ENCODE assay signal across 16 cellular contexts in the genomic region with DNA sequence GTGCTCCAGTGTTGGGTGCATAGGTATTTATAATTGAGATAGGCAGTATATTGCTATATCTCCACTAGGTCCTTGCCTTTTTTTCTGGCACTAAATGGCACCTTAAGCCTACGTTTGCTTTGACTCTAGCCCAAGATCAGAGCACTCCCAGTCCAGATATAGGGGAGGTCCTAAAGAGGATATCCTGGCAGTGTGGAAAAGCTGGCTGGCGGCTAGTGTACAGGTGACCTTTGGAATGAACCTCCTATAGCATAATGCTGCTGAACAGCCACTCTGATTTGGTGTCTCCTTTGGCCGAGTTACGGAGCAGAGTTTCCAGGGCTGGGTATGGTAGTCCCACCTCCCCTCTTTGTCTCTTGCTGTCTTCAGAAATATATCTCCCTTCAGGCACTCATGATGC. TPM values are rescaled to one million over a fixed set of nuclear protein-coding genes. Genes with fewer than 3 reads are reported as not detected.
DNase-seq lines count a peak whose midpoint lies in the region; ATAC-seq and TF ChIP-seq lines count a peak whose summit lies in the region.
"Had no signal": no experiment of that assay in that cellular context is flagged by ENCODE, and none has a peak within 500 bp of the region (broad histone marks: within the 10 kb centered on the region; RNA-seq: fewer than 3 reads in every experiment).

No MANE protein-coding gene starts in this region.

- no peaks in the 10 kb centered on the region for H3K27me3 ChIP-seq in AG04450 (ENCODE audit: control insufficient read depth, insufficient read depth, low read length)

- CTCF ChIA-PET in AG04450 (lab: Charles Lee) (no interaction called here), T-cell (lab: Charles Lee) (interaction anchor here in 1 of 2 donors (0.6 kb wide), 1 partner anchor 26 kb away, joined by 6 read pairs; no protein-coding TSS in a partner anchor)

- intact Hi-C loops in activated T-helper 1 cell treated with anti-CD3 and anti-CD28 coated beads, Interleukin-12 subunit alpha, Interleukin-12 subunit beta, Interleukin-2, Interleukin-4 antibody, amounts not matched to agents 30 ng/mL and 10 ng/mL and 1 ng/mL, durations not matched to agents 14 hours and 24 hours and 36 hours (cut with micrococcal nuclease), result no loop called here
- intact Hi-C loops in mucosa of descending colon (cut with DNase I, micrococcal nuclease), result no loop called here

- DNase-seq in AG04450 (ENCODE audit: low read depth, low spot score), result no peak
- DNase-seq in activated T-helper 1 cell treated with anti-CD3 and anti-CD28 coated beads, Interleukin-12 subunit alpha, Interleukin-12 subunit beta, Interleukin-2, Interleukin-4 antibody, amounts not matched to agents 30 ng/mL and 10 ng/mL and 1 ng/mL, durations not matched to agents 14 hours and 24 hours and 36 hours (ENCODE audit: low spot score), result no peak
- DNase-seq in chondrocyte (ENCODE audit: low spot score), result no peak
- DNase-seq in mucosa of descending colon, result no peak
- no peak for DNase-seq in T-cell
- DNase-seq in A172 (ENCODE audit: low spot score), result no peak
- DNase-seq: CD8-positive, alpha-beta T cell; COR-L47; DMS153; DND-41; GDM1; GOT3; H9 had no signal

- no peak for TF ChIP-seq CTCF in AG04450 (IDR thresholded peaks at IDR 0.05; ENCODE audit: low read depth, low read length)
- no peak for TF ChIP-seq CTCF in chondrocyte (IDR thresholded peaks at IDR 0.05)
- no peak for TF ChIP-seq CTCF in mucosa of descending colon (IDR thresholded peaks at IDR 0.05)

- peak overlapping the region; percentile 23 for H3K27ac Mint-ChIP-seq in activated T-helper 1 cell treated with anti-CD3 and anti-CD28 coated beads, Interleukin-12 subunit alpha, Interleukin-12 subunit beta, Interleukin-2, Interleukin-4 antibody, amounts not matched to agents 30 ng/mL and 10 ng/mL and 1 ng/mL, durations not matched to agents 14 hours and 24 hours and 36 hours
- H3K27ac Mint-ChIP-seq in chondrocyte (ENCODE audit: unreplicated experiment), result peak overlapping the region; percentile 22
- no peak overlapping the region for H3K27ac Mint-ChIP-seq in T-cell
- H3K27ac Mint-ChIP-seq: CD14-positive monocyte; CD8-positive, alpha-beta T cell; H9 had no signal

- no peaks in the 10 kb centered on the region for H3K4me1 ChIP-seq in mucosa of descending colon (ENCODE audit: low read depth)
- H3K4me1 ChIP-seq: A549 had no signal

- H3K9me3 ChIP-seq in AG04450 (ENCODE audit: control insufficient read depth, insufficient read depth, low read length) (no peaks in the 10 kb centered on the region), mucosa of descending colon (no peaks in the 10 kb centered on the region)
- H3K9me3 ChIP-seq: A549 had no signal

- no peak overlapping the region for H3K4me3 Mint-ChIP-seq in activated T-helper 1 cell treated with anti-CD3 and anti-CD28 coated beads, Interleukin-12 subunit alpha, Interleukin-12 subunit beta, Interleukin-2, Interleukin-4 antibody, amounts not matched to agents 30 ng/mL and 10 ng/mL and 1 ng/mL, durations not matched to agents 14 hours and 24 hours and 36 hours
- H3K4me3 Mint-ChIP-seq in chondrocyte (ENCODE audit: unreplicated experiment) (no peak overlapping the region), T-cell (no peak overlapping the region)
- H3K4me3 Mint-ChIP-seq: CD14-positive monocyte; CD8-positive, alpha-beta T cell; H9 had no signal

- peak; percentile 31 for ATAC-seq in mucosa of descending colon
- ATAC-seq in T-cell (replicated peaks in 1 of 4), result no peak
- ATAC-seq in GM18868 (IDR thresholded peaks at IDR 0.05; ENCODE audit: unreplicated experiment), result no peak
- ATAC-seq: A549; CD8-positive, alpha-beta T cell had no signal

- peaks cover 6% of the 10 kb centered on the region for H3K36me3 Mint-ChIP-seq in activated T-helper 1 cell treated with anti-CD3 and anti-CD28 coated beads, Interleukin-12 subunit alpha, Interleukin-12 subunit beta, Interleukin-2, Interleukin-4 antibody, amounts not matched to agents 30 ng/mL and 10 ng/mL and 1 ng/mL, durations not matched to agents 14 hours and 24 hours and 36 hours (ENCODE audit: low read depth)
- H3K36me3 Mint-ChIP-seq in chondrocyte (ENCODE audit: low read depth), result no peaks in the 10 kb centered on the region
- H3K36me3 Mint-ChIP-seq in T-cell, result no peaks in the 10 kb centered on the region
- H3K36me3 Mint-ChIP-seq: CD14-positive monocyte; CD8-positive, alpha-beta T cell had no signal

- H3K4me3 ChIP-seq in AG04450 (ENCODE audit: low read depth, low read length), result no peak overlapping the region
- no peak overlapping the region for H3K4me3 ChIP-seq in mucosa of descending colon
- H3K4me3 ChIP-seq: A549 had no signal

- H3K27ac ChIP-seq in AG04450 (ENCODE audit: low read depth, low read length), result peak overlapping the region; percentile 21
- H3K27ac ChIP-seq: A549 had no signal

- H3K4me1 Mint-ChIP-seq in activated T-helper 1 cell treated with anti-CD3 and anti-CD28 coated beads, Interleukin-12 subunit alpha, Interleukin-12 subunit beta, Interleukin-2, Interleukin-4 antibody, amounts not matched to agents 30 ng/mL and 10 ng/mL and 1 ng/mL, durations not matched to agents 14 hours and 24 hours and 36 hours (ENCODE audit: low read depth), result peaks cover 18% of the 10 kb centered on the region
- H3K4me1 Mint-ChIP-seq in chondrocyte (ENCODE audit: low read depth) (peaks cover 23% of the 10 kb centered on the region), T-cell (peaks cover 0 to 2% (median 0%) of the 10 kb centered on the region in 3 donors)
- H3K4me1 Mint-ChIP-seq: CD14-positive monocyte, H9 had no signal

- POLR2A ChIA-PET in AG04450 (lab: Yijun Ruan, JAX), result no interaction called here
- POLR2A ChIA-PET in T-cell (lab: Charles Lee), result no interaction called here

- peaks cover 6% of the 10 kb centered on the region for H3K9me3 Mint-ChIP-seq in activated T-helper 1 cell treated with anti-CD3 and anti-CD28 coated beads, Interleukin-12 subunit alpha, Interleukin-12 subunit beta, Interleukin-2, Interleukin-4 antibody, amounts not matched to agents 30 ng/mL and 10 ng/mL and 1 ng/mL, durations not matched to agents 14 hours and 24 hours and 36 hours
- H3K9me3 Mint-ChIP-seq in chondrocyte (ENCODE audit: low read depth), result peaks cover 3% of the 10 kb centered on the region
- no peaks in the 10 kb centered on the region for H3K9me3 Mint-ChIP-seq in T-cell
- H3K9me3 Mint-ChIP-seq: CD14-positive monocyte; CD8-positive, alpha-beta T cell had no signal

- no peaks in the 10 kb centered on the region for H3K27me3 Mint-ChIP-seq in activated T-helper 1 cell treated with anti-CD3 and anti-CD28 coated beads, Interleukin-12 subunit alpha, Interleukin-12 subunit beta, Interleukin-2, Interleukin-4 antibody, amounts not matched to agents 30 ng/mL and 10 ng/mL and 1 ng/mL, durations not matched to agents 14 hours and 24 hours and 36 hours (ENCODE audit: insufficient read depth)
- H3K27me3 Mint-ChIP-seq in chondrocyte (ENCODE audit: low read depth) (no peaks in the 10 kb centered on the region), T-cell (peaks cover 0 to 3% of the 10 kb centered on the region in 2 donors)

- no peaks in the 10 kb centered on the region for H3K36me3 ChIP-seq in mucosa of descending colon (ENCODE audit: low read depth)

RNA-seq across cellular contexts. Expression of a gene that starts 53.8 kb away (rescaled TPM):
- 0.24 and 0.40 TPM in 2 replicates for polyA plus RNA-seq in AG04450 (2011; rRNA removed)
- polyA minus RNA-seq in AG04450 (2011; rRNA and poly(A)+ RNA removed), result 0.60 and 1.00 TPM in 2 replicates
- 12.8 and 14.3 TPM in 2 replicates for total RNA-seq in activated T-helper 1 cell treated with anti-CD3 and anti-CD28 coated beads, Interleukin-12 subunit alpha, Interleukin-12 subunit beta, Interleukin-2, Interleukin-4 antibody, amounts not matched to agents 30 ng/mL and 10 ng/mL and 1 ng/mL, durations not matched to agents 14 hours and 24 hours and 36 hours
- total RNA-seq in chondrocyte (0.97 to 1.2 TPM (median 1.1 TPM) in 3 replicates), mucosa of descending colon (under 1 TPM in 2 of 3 donors, not detected in 1; 0.19 TPM), T-cell (under 1 TPM; 0.07 to 0.35 (median 0.16) TPM)
- 0.36 and 1.1 TPM in 2 replicates for total RNA-seq in A172 (2014; rRNA removed; shearing (Covaris generic))
- polyA plus RNA-seq: CD14-positive monocyte had no signal

Comparison
In these comparisons a context has a peak if more than half of its experiments do, and no peak if none do; other contexts are left out.
1. H3K27ac Mint-ChIP-seq: peak in activated T-helper 1 cell treated with anti-CD3 and anti-CD28 coated beads, Interleukin-12 subunit alpha, Interleukin-12 subunit beta, Interleukin-2, Interleukin-4 antibody, amounts not matched to agents 30 ng/mL and 10 ng/mL and 1 ng/mL, durations not matched to agents 14 hours and 24 hours and 36 hours (single experiment) and chondrocyte (single experiment); none in T-cell (0 of 2).